In genomic region chrX:96433409-96434122, GRCh38 we compare ENCODE assay signal across 32 cellular contexts.
A peak's percentile ranks its signal among the peaks of the same experiment; 100 is the strongest.
DNase-seq lines count a peak whose midpoint lies in the region; ATAC-seq and TF ChIP-seq lines count a peak whose summit lies in the region.
"Had no signal": no experiment of that assay in that cellular context is flagged by ENCODE, and none has a peak within 500 bp of the region (broad histone marks: within the 10 kb centered on the region; RNA-seq: fewer than 3 reads in every experiment).

No MANE protein-coding gene starts in this region.

- peak overlapping the region in 1 of 2 experiments; percentile 46; a peak in 1 of 4 replicates for H4K8ac ChIP-seq in IMR-90 (ENCODE audit: low read depth in 2 of 2, low read length in 2 of 2)

- no CpG with 5 or more reads among the region's 3 CpGs for WGBS in IMR-90 (ENCODE audit: extremely low coverage in 2 of 2, insufficient read length in 1 of 2), 2 experiments

- intact Hi-C loops in IMR-90 (cut with micrococcal nuclease): no loop called here

- H3K27me3 ChIP-seq in ACC112 (ENCODE audit: insufficient read depth, low read length) (no peaks in the 10 kb centered on the region), IMR-90 (ENCODE audit: control insufficient read depth, insufficient read depth, low read length) (no peaks in the 10 kb centered on the region), adipocyte (replicated peaks; ENCODE audit: control insufficient read depth, insufficient read depth, low read length) (peaks cover 3% of the 10 kb centered on the region)
- H3K27me3 ChIP-seq: BE2C, right atrium auricular region had no signal

- TF ChIP-seq CTCF in IMR-90 (conservative IDR thresholded peaks at IDR 0.05; ENCODE audit: low read depth, low read length): no peak

- no peak overlapping the region for H3K4me2 ChIP-seq in IMR-90 (ENCODE audit: low read depth, low read length)

- H3K9me3 ChIP-seq in IMR-90 (ENCODE audit: control insufficient read depth, insufficient read depth, low read length) (no peaks in the 10 kb centered on the region), adipocyte (ENCODE audit: control insufficient read depth, low read length) (no peaks in the 10 kb centered on the region)
- H3K9me3 ChIP-seq: BE2C, right atrium auricular region, spleen, tibial nerve had no signal

- POLR2A ChIA-PET in IMR-90 (lab: Charles Lee; ENCODE audit: unreplicated experiment): no interaction called here

- no peak overlapping the region for H3K56ac ChIP-seq in IMR-90 (ENCODE audit: extremely low read depth, insufficient read depth, low read length)

- no TSS peak for BruUV-seq in IMR-90 (replicated peaks; lab: Mats Ljungman, UMichigan)

- H3K9ac ChIP-seq in IMR-90 (ENCODE audit: low read depth, low read length): no peak overlapping the region; the same call in 1 of the 2 replicates
- H3K9ac ChIP-seq in adipocyte (ENCODE audit: low read length): peak overlapping the region; percentile 55

- DNase-seq in IMR-90 (no peak), adipocyte (ENCODE audit: low read depth) (no peak), lung microvascular endothelial cell (ENCODE audit: low read depth in 2 of 2) (peak; percentile 48 to 62), A172 (ENCODE audit: low spot score) (no peak)
- no peak for DNase-seq in stimulated activated CD4-positive, alpha-beta T cell treated with anti-CD3 and anti-CD28 coated beads, Interleukin-4, amount 100 ng/mL, for 4 hours
- DNase-seq: activated CD4-positive, alpha-beta T cell treated with anti-CD3 and anti-CD28 coated beads for 4 hours; activated CD8-positive, alpha-beta T cell treated with anti-CD3 and anti-CD28 coated beads, Interleukin-2, amount 10 ng/mL, durations not matched to agents 7 days and 5 days; activated naive CD4-positive, alpha-beta T cell treated with anti-CD3 and anti-CD28 coated beads, Interleukin-2, amount 50 U/mL, for 16 hours; amniotic stem cell; BE2C; CD8-positive, alpha-beta T cell; effector CD4-positive, alpha-beta T cell; hypothalamus; left colon; mesendoderm; NCI-H1092 treated with DMSO at 0.1 percent for 48 hours; NCI-H2081; NCI-H446 treated with DMSO at 0.1 percent for 48 hours; NCI-H774; posterior cingulate gyrus; spleen; stimulated activated CD4-positive, alpha-beta T cell treated with anti-CD3 and anti-CD28 coated beads, Interleukin-2, amount 100 ng/mL, for 24 hours; stimulated activated CD8-positive, alpha-beta memory T cell treated with anti-CD3 and anti-CD28 coated beads, Interleukin-4, amount 100 ng/mL, for 48 hours; stimulated activated naive CD8-positive, alpha-beta T cell treated with anti-CD3 and anti-CD28 coated beads, Interleukin-15, amount 100 ng/mL, for 72 hours; T1000; WERI-Rb-1 had no signal

- no peaks in the 10 kb centered on the region for H3K36me3 ChIP-seq in ACC112 (ENCODE audit: insufficient read depth, low read length)
- H3K36me3 ChIP-seq in IMR-90 (ENCODE audit: control insufficient read depth, insufficient read depth, low read length): no peaks in the 10 kb centered on the region
- no peaks in the 10 kb centered on the region for H3K36me3 ChIP-seq in adipocyte (ENCODE audit: control insufficient read depth, insufficient read depth, low read length, severe bottlenecking)
- H3K36me3 ChIP-seq: BE2C, right atrium auricular region, spleen, tibial nerve, WERI-Rb-1 had no signal

- H3K79me2 ChIP-seq in ACC112 (ENCODE audit: control insufficient read depth, insufficient read depth, low read length, unreplicated experiment): no peaks in the 10 kb centered on the region

- H3K4me3 ChIP-seq in ACC112 (ENCODE audit: low read depth, low read length): peak overlapping the region; percentile 29; the same call in 1 of the 2 replicates
- H3K4me3 ChIP-seq in IMR-90 (ENCODE audit: insufficient read depth, low read depth, low read length): no peak overlapping the region
- H3K4me3 ChIP-seq in adipocyte (ENCODE audit: low read length): no peak overlapping the region
- H3K4me3 ChIP-seq: GM12878, right atrium auricular region, spleen, tibial nerve had no signal

- no peak overlapping the region for H3K23ac ChIP-seq in IMR-90 (ENCODE audit: low read depth, low read length)

- H2BK20ac ChIP-seq in IMR-90 (ENCODE audit: low read depth, low read length): peak overlapping the region; percentile 65; the same call in 1 of the 2 replicates

- H2AK5ac ChIP-seq in IMR-90 (ENCODE audit: low read depth, low read length): peak overlapping the region; percentile 63; the same call in 1 of the 2 replicates

- H2AFZ ChIP-seq in ACC112 (ENCODE audit: low read length, unreplicated experiment): peak overlapping the region; percentile 25
- no peak overlapping the region for H2AFZ ChIP-seq in IMR-90 (replicated peaks; ENCODE audit: low read length, poor library complexity)

- dilution Hi-C loops in IMR-90 (cut with HindIII; ENCODE audit: low sequenced_read_pairs, unreplicated experiment): no loop called here

- CTCF ChIA-PET in IMR-90 (lab: Yijun Ruan, JAX): no interaction called here

- H2BK120ac ChIP-seq in IMR-90 (ENCODE audit: low read depth, low read length): peak overlapping the region; percentile 73

- no peak for TF ChIP-seq POLR2A in IMR-90 (IDR thresholded peaks at IDR 0.05; ENCODE audit: low read depth, low read length)

- H2BK15ac ChIP-seq in IMR-90 (ENCODE audit: low read depth, low read length): peak overlapping the region; percentile 47; the same call in 1 of the 3 replicates

- H3K18ac ChIP-seq in IMR-90 (ENCODE audit: low read depth, low read length): peak overlapping the region; percentile 65; the same call in 1 of the 2 replicates

- no peak overlapping the region for H2AK9ac ChIP-seq in IMR-90 (replicated peaks; ENCODE audit: low read depth, low read length, poor library complexity)

- in situ Hi-C loops in IMR-90 (cut with MboI; ENCODE audit: low sequenced_read_pairs): no loop called here

- ATAC-seq in IMR-90 (ENCODE audit: low read depth) (no peak), HG03280 (IDR thresholded peaks at IDR 0.05; ENCODE audit: unreplicated experiment) (no peak), HG03521 (IDR thresholded peaks at IDR 0.05; ENCODE audit: unreplicated experiment) (no peak)
- ATAC-seq: activated CD8-positive, alpha-beta T cell treated with anti-CD3 and anti-CD28 coated beads, Interleukin-2, amount 10 ng/mL, durations not matched to agents 7 days and 5 days; CD8-positive, alpha-beta T cell; GM12878; left colon; stimulated activated naive CD8-positive, alpha-beta T cell treated with anti-CD3 and anti-CD28 coated beads, Interleukin-15, amount 100 ng/mL, for 72 hours had no signal

- H4K91ac ChIP-seq in IMR-90 (ENCODE audit: insufficient read depth, low read depth, low read length): no peak overlapping the region

- no peaks in the 10 kb centered on the region for H4K20me1 ChIP-seq in IMR-90 (ENCODE audit: insufficient read depth, low read length)

- peak overlapping the region; percentile 20 for H2BK5ac ChIP-seq in IMR-90 (ENCODE audit: low read depth, low read length, poor library complexity, severe bottlenecking)

- H3K27ac ChIP-seq in ACC112 (ENCODE audit: low read depth, low read length): peak overlapping the region; percentile 66
- H3K27ac ChIP-seq in IMR-90 (ENCODE audit: insufficient read depth, low read length): no peak overlapping the region
- H3K27ac ChIP-seq: spleen, WERI-Rb-1 had no signal

- TF ChIP-seq RAD21 in IMR-90 (IDR thresholded peaks at IDR 0.05; ENCODE audit: low read length): no peak

- no peak overlapping the region for H4K5ac ChIP-seq in IMR-90 (ENCODE audit: low read depth, low read length)

- peak overlapping the region; percentile 55; the same call in 1 of the 2 replicates for H3K14ac ChIP-seq in IMR-90 (replicated peaks; ENCODE audit: low read depth, low read length)

- H3K4me1 ChIP-seq in ACC112 (ENCODE audit: control insufficient read depth, insufficient read depth, low read length, unreplicated experiment) (peaks cover 45% of the 10 kb centered on the region), IMR-90 (ENCODE audit: control insufficient read depth, insufficient read depth, low read length) (peaks cover 1% of the 10 kb centered on the region; the same call in 1 of the 2 replicates), adipocyte (ENCODE audit: control insufficient read depth, insufficient read depth, low read length) (peaks cover 57% of the 10 kb centered on the region)
- H3K4me1 ChIP-seq: BE2C, spleen had no signal

- H3K4ac ChIP-seq in IMR-90 (ENCODE audit: low read depth, low read length): peak overlapping the region; percentile 24

- H3K79me1 ChIP-seq in IMR-90 (ENCODE audit: low read depth in 1 of 2, low read length in 2 of 2): no peaks in the 10 kb centered on the region

- H3K9me1 ChIP-seq in IMR-90 (ENCODE audit: insufficient read depth, low read length): no peaks in the 10 kb centered on the region

TF ChIP-seq in IMR-90, 13 proteins besides CTCF, POLR2A, EP300 and RAD21 (continues in another document):
- TF ChIP-seq BHLHE40 (IDR thresholded peaks at IDR 0.05; ENCODE audit: low read depth, low read length): no peak
- TF ChIP-seq SMC3 (IDR thresholded peaks at IDR 0.05; ENCODE audit: low read depth, low read length): no peak
- no peak for TF ChIP-seq RCOR1 (IDR thresholded peaks at IDR 0.05; ENCODE audit: insufficient replicate concordance, low read length)
- no peak for TF ChIP-seq MXI1 (IDR thresholded peaks at IDR 0.05; ENCODE audit: borderline replicate concordance, low read depth, low read length)
- no peak for TF ChIP-seq RFX5 (IDR thresholded peaks at IDR 0.05; ENCODE audit: low read depth, low read length)
- TF ChIP-seq CEBPB (IDR thresholded peaks at IDR 0.05; ENCODE audit: low read depth, low read length): no peak
- no peak for TF ChIP-seq USF2 (IDR thresholded peaks at IDR 0.05; ENCODE audit: low read depth, low read length)
- TF ChIP-seq MAZ (IDR thresholded peaks at IDR 0.05; ENCODE audit: borderline replicate concordance, low read depth, low read length): no peak
- no peak for TF ChIP-seq FOS (IDR thresholded peaks at IDR 0.05; ENCODE audit: low read depth, low read length)
- no peak for TF ChIP-seq MAFK (IDR thresholded peaks at IDR 0.05; ENCODE audit: low read depth, low read length)
- TF ChIP-seq NFE2L2 (IDR thresholded peaks at IDR 0.05; ENCODE audit: low read depth, low read length): no peak

Comparison
In these comparisons a context has a peak if more than half of its experiments do, and no peak if none do; other contexts are left out.
1. DNase-seq: peak in lung microvascular endothelial cell (2 of 2); none in IMR-90 (single experiment), adipocyte (single experiment), stimulated activated CD4-positive, alpha-beta T cell treated with anti-CD3 and anti-CD28 coated beads, Interleukin-4, amount 100 ng/mL, for 4 hours (0 of 2) and A172 (single experiment).